In genomic region chr12:53208877-53209463, GRCh38 we compare ENCODE assay signal across 11 cellular contexts. TPM values are rescaled to one million over a fixed set of nuclear protein-coding genes. Genes with fewer than 3 reads are reported as not detected.
DNase-seq lines count a peak whose midpoint lies in the region; ATAC-seq and TF ChIP-seq lines count a peak whose summit lies in the region.
"Had no signal": no experiment of that assay in that cellular context is flagged by ENCODE, and none has a peak within 500 bp of the region (broad histone marks: within the 10 kb centered on the region; RNA-seq: fewer than 3 reads in every experiment).

No MANE protein-coding gene starts in this region.

- DNase-seq in RPMI8226 (peak; percentile 72), mesenchymal stem cell (no peak), HCEC 1CT (no peak), COLO829 (ENCODE audit: low spot score) (no peak), NCI-H748 treated with DMSO at 0.1 percent for 48 hours (lab: John Stamatoyannopoulos, UW) (no peak), H4 (ENCODE audit: low spot score) (no peak)

- H3K79me1 ChIP-seq in mesenchymal stem cell (replicated peaks; ENCODE audit: low read length, poor library complexity, severe bottlenecking) = no peaks in the 10 kb centered on the region

- H3K27ac ChIP-seq in mesenchymal stem cell (ENCODE audit: low read length, poor library complexity, severe bottlenecking) = no peak overlapping the region
- H3K27ac ChIP-seq: SK-N-MC, uterus had no signal

- WGBS in mesenchymal stem cell = 82% methylated on average over 7 of the region's 7 CpGs

- H3K9ac ChIP-seq in mesenchymal stem cell (ENCODE audit: low read length) = peak overlapping the region; percentile 14

- peak; percentile 49 for ATAC-seq in GM21619 (IDR thresholded peaks at IDR 0.05; ENCODE audit: unreplicated experiment)

- H3K9me3 ChIP-seq in mesenchymal stem cell (ENCODE audit: control insufficient read depth, low read length) = no peaks in the 10 kb centered on the region
- H3K9me3 ChIP-seq: uterus had no signal

- H3K4ac ChIP-seq in mesenchymal stem cell (ENCODE audit: low read depth in 1 of 2, low read length in 2 of 2) = no peak overlapping the region

- H3K23ac ChIP-seq in mesenchymal stem cell (ENCODE audit: low read length in 2 of 2) = no peak overlapping the region

- H3K14ac ChIP-seq in mesenchymal stem cell (ENCODE audit: low read length in 2 of 2) = peak overlapping the region in 1 of 2 experiments; percentile 12

- peak overlapping the region; percentile 6 for H2BK15ac ChIP-seq in mesenchymal stem cell (ENCODE audit: low read depth, poor library complexity, severe bottlenecking)

- no peaks in the 10 kb centered on the region for H3K27me3 ChIP-seq in mesenchymal stem cell (ENCODE audit: control insufficient read depth in 1 of 2, insufficient read depth in 1 of 2, low read length in 2 of 2)
- H3K27me3 ChIP-seq: uterus had no signal

- TF ChIP-seq POLR2A in GM10847 (IDR thresholded peaks at IDR 0.05; ENCODE audit: extremely low read depth, insufficient read length) = peak; percentile 38

- no peak overlapping the region for H2BK12ac ChIP-seq in mesenchymal stem cell (ENCODE audit: low read length in 2 of 2)

- H2AFZ ChIP-seq in mesenchymal stem cell (ENCODE audit: low read depth, low read length) = no peak overlapping the region

- H4K91ac ChIP-seq in mesenchymal stem cell (ENCODE audit: low read length) = peak overlapping the region; percentile 80

- no peak overlapping the region for H3K4me3 ChIP-seq in mesenchymal stem cell (ENCODE audit: insufficient read depth in 1 of 2, low read depth in 1 of 2, low read length in 2 of 2)
- H3K4me3 ChIP-seq: SK-N-MC, uterus had no signal

- H3K18ac ChIP-seq in mesenchymal stem cell (ENCODE audit: low read depth in 1 of 2, low read length in 2 of 2) = peak overlapping the region in 1 of 2 experiments; percentile 62

- peak overlapping the region; percentile 39 for H4K8ac ChIP-seq in mesenchymal stem cell (ENCODE audit: low read length)

- no peak overlapping the region for H3K4me2 ChIP-seq in mesenchymal stem cell (ENCODE audit: low read length, poor library complexity, severe bottlenecking)

- peaks cover 30 to 45% of the 10 kb centered on the region in 2 experiments for H3K36me3 ChIP-seq in mesenchymal stem cell (ENCODE audit: control insufficient read depth in 1 of 2, insufficient read depth in 2 of 2, low read depth in 1 of 2, low read length in 2 of 2)
- H3K36me3 ChIP-seq: uterus had no signal

- H2AK5ac ChIP-seq in mesenchymal stem cell (ENCODE audit: low read length, severe bottlenecking) = no peak overlapping the region

- H2BK120ac ChIP-seq in mesenchymal stem cell (ENCODE audit: low read depth, low read length) = no peak overlapping the region

- H3K4me1 ChIP-seq in mesenchymal stem cell (ENCODE audit: control insufficient read depth, insufficient read depth, low read depth, low read length) = peaks cover 7% of the 10 kb centered on the region

- no peak overlapping the region for H2BK5ac ChIP-seq in mesenchymal stem cell (ENCODE audit: low read depth, low read length, poor library complexity, severe bottlenecking)

RNA-seq across cellular contexts. Expression of gene ITGB7, which starts 1.9 kb away (rescaled TPM):
- 0.19 TPM for polyA plus RNA-seq in mesenchymal stem cell (2013, experiment 1 of 2)
- 0.10 TPM for polyA plus RNA-seq in mesenchymal stem cell (2013, experiment 2 of 2)
- 0.39 and 1.2 TPM in 2 replicates for total RNA-seq in H4 (2014; rRNA removed; shearing (Covaris generic))
- total RNA-seq: neural crest cell had no signal

RNA-seq across cellular contexts. Expression of gene RARG, which starts 23.0 kb away (rescaled TPM):
- 20.0 TPM for polyA plus RNA-seq in mesenchymal stem cell (2013, experiment 1 of 2)
- 20.3 TPM for polyA plus RNA-seq in mesenchymal stem cell (2013, experiment 2 of 2)
- total RNA-seq in H4 (2014; rRNA removed; shearing (Covaris generic)) = 20.0 and 24.2 TPM in 2 replicates

RNA-seq across cellular contexts. Expression of gene CSAD, which starts 28.2 kb away (rescaled TPM):
- polyA plus RNA-seq in mesenchymal stem cell (2013, experiment 1 of 2) = 9.3 TPM
- 8.4 TPM for polyA plus RNA-seq in mesenchymal stem cell (2013, experiment 2 of 2)
- total RNA-seq in H4 (2014; rRNA removed; shearing (Covaris generic)) = 0.66 and 2.8 TPM in 2 replicates

RNA-seq across cellular contexts. Expression of gene ZNF740, which starts 28.4 kb away (rescaled TPM):
- 8.0 TPM for polyA plus RNA-seq in mesenchymal stem cell (2013, experiment 1 of 2)
- polyA plus RNA-seq in mesenchymal stem cell (2013, experiment 2 of 2) = 7.8 TPM
- total RNA-seq in H4 (2014; rRNA removed; shearing (Covaris generic)) = 4.7 and 6.3 TPM in 2 replicates

RNA-seq across cellular contexts. Expression of gene ESPL1, which starts 59.1 kb away (rescaled TPM):
- polyA plus RNA-seq in mesenchymal stem cell (2013, experiment 1 of 2) = 1.2 TPM
- polyA plus RNA-seq in mesenchymal stem cell (2013, experiment 2 of 2) = 1.2 TPM
- 7.8 and 22.6 TPM in 2 replicates for total RNA-seq in H4 (2014; rRNA removed; shearing (Covaris generic))
